12 cellular contexts compared by ENCODE assay signal in the genomic region with DNA sequence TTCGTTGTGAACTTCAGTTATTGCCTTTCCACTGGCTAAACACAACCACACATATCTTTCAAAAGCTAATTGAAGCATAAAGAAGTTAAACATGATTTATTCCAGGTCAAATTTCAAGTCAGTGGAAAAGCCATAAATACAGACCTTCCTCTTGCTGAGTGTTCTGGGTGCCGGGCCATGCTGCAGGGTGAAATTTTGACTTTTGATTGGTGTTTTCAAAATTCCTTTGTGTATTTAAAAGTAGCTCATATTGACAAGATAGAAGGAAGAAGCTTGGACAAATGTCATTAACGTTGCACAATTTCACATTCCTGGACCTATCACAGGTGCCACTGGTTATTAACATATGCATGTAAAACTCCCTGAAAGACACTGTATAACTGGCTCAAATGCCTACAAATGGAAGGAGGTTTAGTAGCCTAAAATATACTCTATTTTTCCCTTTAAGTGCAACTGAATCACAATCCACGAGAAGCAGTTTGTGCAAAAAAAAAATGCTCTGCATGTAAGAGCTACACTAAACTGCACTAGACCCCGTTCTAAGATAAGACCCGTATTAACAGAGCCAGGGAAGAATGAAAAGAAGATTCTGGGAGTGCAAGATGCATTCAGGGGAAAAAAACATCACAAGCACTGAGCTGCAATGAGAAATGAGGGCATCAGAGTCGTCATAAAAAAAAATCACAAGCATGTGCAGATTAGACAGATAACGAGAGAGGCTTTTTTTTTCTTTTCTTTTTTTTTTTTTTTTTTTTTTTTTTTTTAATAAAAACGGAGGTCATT. TPM values are rescaled to one million over a fixed set of nuclear protein-coding genes. Genes with fewer than 3 reads are reported as not detected.
DNase-seq lines count a peak whose midpoint lies in the region; TF ChIP-seq lines count a peak whose summit lies in the region.
"Had no signal": no experiment of that assay in that cellular context is flagged by ENCODE, and none has a peak within 500 bp of the region (broad histone marks: within the 10 kb centered on the region; RNA-seq: fewer than 3 reads in every experiment).

No MANE protein-coding gene starts in this region.

- TF ChIP-seq CTCF in neutrophil (IDR thresholded peaks at IDR 0.05) = no peak
- TF ChIP-seq CTCF in thyroid gland (IDR thresholded peaks at IDR 0.05) = no peak
- TF ChIP-seq CTCF in GM13976 (IDR thresholded peaks at IDR 0.05; ENCODE audit: borderline replicate concordance, control extremely low read depth, extremely low read depth, insufficient read depth, missing control alignments) = no peak

- no peak for TF ChIP-seq POLR2A in thyroid gland (IDR thresholded peaks at IDR 0.05)

- H3K27me3 ChIP-seq in neutrophil (no peaks in the 10 kb centered on the region), thyroid gland (no peaks in the 10 kb centered on the region)
- H3K27me3 ChIP-seq: cardiac muscle cell had no signal

- no peaks in the 10 kb centered on the region for H3K9me3 Mint-ChIP-seq in activated T-helper 2 cell treated with anti-CD3 and anti-CD28 coated beads, Interferon-gamma antibody, Interleukin-2, Interleukin-4, amounts not matched to agents 10 μg/mL and 5 μg/mL and 100 μg/mL, durations not matched to agents 14 hours and 24 hours and 36 hours

- in situ Hi-C loops in GM13976 (cut with MboI; ENCODE audit: low sequenced_read_pairs, unreplicated experiment) = no loop called here

- no peak overlapping the region for H3K4me3 ChIP-seq in neutrophil (ENCODE audit: low read depth in 1 of 2, low read length in 1 of 2)
- H3K4me3 ChIP-seq in thyroid gland (replicated peaks in 1 of 3) = no peak overlapping the region
- H3K4me3 ChIP-seq: cardiac muscle cell had no signal

- intact Hi-C loops in activated T-helper 2 cell treated with anti-CD3 and anti-CD28 coated beads, Interferon-gamma antibody, Interleukin-2, Interleukin-4, amounts not matched to agents 10 μg/mL and 5 μg/mL and 100 μg/mL, durations not matched to agents 14 hours and 24 hours and 36 hours (cut with micrococcal nuclease) = loop anchor here (1.0 to 2.0 kb wide), 5 partner anchors 10 to 74 kb away; a partner anchor contains a TSS
- intact Hi-C loops in thyroid gland (cut with DNase I) = no loop called here

- DNase-seq in DMS53 (lab: John Stamatoyannopoulos, UW) = peak; percentile 45
- no peak for DNase-seq in DMS53 treated with DMSO at 0.1 percent for 48 hours (lab: John Stamatoyannopoulos, UW; ENCODE audit: unreplicated experiment)
- DNase-seq in activated T-helper 2 cell treated with anti-CD3 and anti-CD28 coated beads, Interferon-gamma antibody, Interleukin-2, Interleukin-4, amounts not matched to agents 10 μg/mL and 5 μg/mL and 100 μg/mL, durations not matched to agents 14 hours and 24 hours and 36 hours (ENCODE audit: low spot score) = no peak
- no peak for DNase-seq in thyroid gland
- DNase-seq in midbrain (lab: John Stamatoyannopoulos, UW) = no peak
- no peak for DNase-seq in GM13976 (ENCODE audit: low spot score)
- DNase-seq: NCI-H524 had no signal

- peak overlapping the region; percentile 51 for H3K27ac ChIP-seq in neutrophil
- H3K27ac ChIP-seq in thyroid gland = peak overlapping the region in 1 of 3 donors; percentile 55
- H3K27ac ChIP-seq: 22Rv1, cardiac muscle cell, thoracic aorta had no signal

- TF ChIP-seq RAD21 in Ishikawa (IDR thresholded peaks at IDR 0.05; ENCODE audit: low read depth) = no peak

- peaks cover 62% of the 10 kb centered on the region for H3K4me1 Mint-ChIP-seq in activated T-helper 2 cell treated with anti-CD3 and anti-CD28 coated beads, Interferon-gamma antibody, Interleukin-2, Interleukin-4, amounts not matched to agents 10 μg/mL and 5 μg/mL and 100 μg/mL, durations not matched to agents 14 hours and 24 hours and 36 hours (ENCODE audit: low read depth)

- H3K27ac Mint-ChIP-seq in activated T-helper 2 cell treated with anti-CD3 and anti-CD28 coated beads, Interferon-gamma antibody, Interleukin-2, Interleukin-4, amounts not matched to agents 10 μg/mL and 5 μg/mL and 100 μg/mL, durations not matched to agents 14 hours and 24 hours and 36 hours = peak overlapping the region; percentile 81

- TF ChIP-seq EP300 in Ishikawa (IDR thresholded peaks at IDR 0.05; ENCODE audit: borderline replicate concordance) = no peak

- peak overlapping the region; percentile 45 for H3K4me3 Mint-ChIP-seq in activated T-helper 2 cell treated with anti-CD3 and anti-CD28 coated beads, Interferon-gamma antibody, Interleukin-2, Interleukin-4, amounts not matched to agents 10 μg/mL and 5 μg/mL and 100 μg/mL, durations not matched to agents 14 hours and 24 hours and 36 hours (ENCODE audit: low read depth)

- peaks cover 57 to 59% of the 10 kb centered on the region in 2 experiments for H3K4me1 ChIP-seq in neutrophil (ENCODE audit: control insufficient read depth in 1 of 2, insufficient read depth in 1 of 2, low read depth in 1 of 2, low read length in 1 of 2)
- H3K4me1 ChIP-seq in thyroid gland = peaks cover 28 to 35% of the 10 kb centered on the region in 2 donors

- 48 to 51% methylated on average over 9 of the region's 9 CpGs for WGBS in thyroid gland, 2 donors

- H3K36me3 Mint-ChIP-seq in activated T-helper 2 cell treated with anti-CD3 and anti-CD28 coated beads, Interferon-gamma antibody, Interleukin-2, Interleukin-4, amounts not matched to agents 10 μg/mL and 5 μg/mL and 100 μg/mL, durations not matched to agents 14 hours and 24 hours and 36 hours (ENCODE audit: low read depth) = peaks cover 52% of the 10 kb centered on the region

- H3K36me3 ChIP-seq in neutrophil (peaks cover 4% of the 10 kb centered on the region), thyroid gland (no peaks in the 10 kb centered on the region)
- H3K36me3 ChIP-seq: cardiac muscle cell, thoracic aorta had no signal

- H3K9me3 ChIP-seq in neutrophil (no peaks in the 10 kb centered on the region), thyroid gland (no peaks in the 10 kb centered on the region)
- H3K9me3 ChIP-seq: thoracic aorta had no signal

- H3K27me3 Mint-ChIP-seq in activated T-helper 2 cell treated with anti-CD3 and anti-CD28 coated beads, Interferon-gamma antibody, Interleukin-2, Interleukin-4, amounts not matched to agents 10 μg/mL and 5 μg/mL and 100 μg/mL, durations not matched to agents 14 hours and 24 hours and 36 hours (ENCODE audit: low read depth) = no peaks in the 10 kb centered on the region

TF ChIP-seq in Ishikawa, 13 proteins besides CTCF, POLR2A, EP300 and RAD21:
- TF ChIP-seq CEBPB (IDR thresholded peaks at IDR 0.05) = peak; percentile 46; the same call in 1 of the 2 replicates
- TF ChIP-seq NFIC (IDR thresholded peaks at IDR 0.05) = no peak

RNA-seq across cellular contexts. Expression of a gene that starts 30.3 kb away (rescaled TPM):
- 66.5 and 69.1 TPM in 2 replicates for total RNA-seq in activated T-helper 2 cell treated with anti-CD3 and anti-CD28 coated beads, Interferon-gamma antibody, Interleukin-2, Interleukin-4, amounts not matched to agents 10 μg/mL and 5 μg/mL and 100 μg/mL, durations not matched to agents 14 hours and 24 hours and 36 hours
- total RNA-seq in thyroid gland = 10 to 100 TPM; 62.1 to 88.1 (median 83.0) TPM
